ENCODE assay signal across 18 cellular contexts in the genomic region with DNA sequence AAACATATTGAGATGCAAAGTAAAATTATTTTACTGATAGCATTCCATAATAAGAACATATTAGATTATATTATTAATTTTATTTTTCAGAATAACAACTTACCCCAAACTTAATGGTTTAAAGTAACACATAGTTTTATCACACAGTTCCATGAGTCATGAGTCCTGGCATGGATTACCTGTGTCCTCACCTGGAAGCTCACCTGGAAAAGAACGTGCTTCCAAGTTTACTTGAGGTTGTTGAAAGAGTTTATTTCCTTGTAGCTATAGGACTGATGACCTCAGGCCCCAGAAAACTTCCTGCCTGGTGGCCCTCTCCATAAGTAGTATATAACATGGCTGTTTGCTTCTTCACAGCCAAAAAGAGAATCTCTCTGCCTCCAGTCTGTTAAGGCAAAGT.
DNase-seq lines count a peak whose midpoint lies in the region; ATAC-seq, FAIRE-seq and TF ChIP-seq lines count a peak whose summit lies in the region.
"Had no signal": no experiment of that assay in that cellular context is flagged by ENCODE, and none has a peak within 500 bp of the region (broad histone marks: within the 10 kb centered on the region; RNA-seq: fewer than 3 reads in every experiment).

No MANE protein-coding gene starts in this region.

- TF ChIP-seq CTCF in bronchial epithelial cell (IDR thresholded peaks at IDR 0.05; ENCODE audit: insufficient read depth, low read length, severe bottlenecking) (no peak), left lung (IDR thresholded peaks at IDR 0.05) (no peak), glutamatergic neuron (IDR thresholded peaks at IDR 0.05; ENCODE audit: partially characterized antibody, unreplicated experiment) (no peak)

- DNase-seq in HT-29 (ENCODE audit: low spot score) (peak; percentile 83), bronchial epithelial cell (ENCODE audit: low read depth) (peak; percentile 77), left lung (no peak), hepatic stellate cell (ENCODE audit: low spot score) (no peak), NCI-H774 (lab: John Stamatoyannopoulos, UW) (no peak), glutamatergic neuron (no peak)
- DNase-seq: DND-41, GM23248, H9, HFFc6, NCI-H187, T-helper 1 cell had no signal

- intact Hi-C loops in left lung (cut with DNase I): no loop called here

- no peak for FAIRE-seq in bronchial epithelial cell (lab: Jason Lieb, UNC)
- FAIRE-seq: A549, GM12878 had no signal

- ATAC-seq in left lung (peak; percentile 43), GM19023 (IDR thresholded peaks at IDR 0.05; ENCODE audit: unreplicated experiment) (no peak)
- ATAC-seq: A549, GM12878 had no signal

- H3K9me3 Mint-ChIP-seq in glutamatergic neuron (ENCODE audit: unreplicated experiment): no peaks in the 10 kb centered on the region
- H3K9me3 Mint-ChIP-seq: CD14-positive monocyte, H9, HFFc6, IgD-negative memory B cell had no signal

- no peaks in the 10 kb centered on the region for H3K4me1 Mint-ChIP-seq in glutamatergic neuron (ENCODE audit: low read depth, unreplicated experiment)
- H3K4me1 Mint-ChIP-seq: B cell, CD14-positive monocyte, IgD-negative memory B cell had no signal

- no peak overlapping the region for H3K27ac ChIP-seq in left lung
- H3K27ac ChIP-seq: A549, GM23248 had no signal

- H3K27ac Mint-ChIP-seq in glutamatergic neuron (ENCODE audit: unreplicated experiment): no peak overlapping the region
- H3K27ac Mint-ChIP-seq: B cell, CD14-positive monocyte, H9, HFFc6, IgD-negative memory B cell had no signal

- H3K27me3 ChIP-seq in bronchial epithelial cell (ENCODE audit: control insufficient read depth, insufficient read depth, low read length) (no peaks in the 10 kb centered on the region), left lung (no peaks in the 10 kb centered on the region)

- no peaks in the 10 kb centered on the region for H3K4me1 ChIP-seq in left lung
- H3K4me1 ChIP-seq: A549 had no signal

- no peaks in the 10 kb centered on the region for H3K27me3 Mint-ChIP-seq in glutamatergic neuron (ENCODE audit: unreplicated experiment)
- H3K27me3 Mint-ChIP-seq: B cell, IgD-negative memory B cell had no signal

- H3K4me3 ChIP-seq in bronchial epithelial cell (ENCODE audit: low read depth, low read length) (no peak overlapping the region), left lung (no peak overlapping the region)
- H3K4me3 ChIP-seq: A549, GM12878, GM23248 had no signal

- H3K36me3 ChIP-seq in bronchial epithelial cell (ENCODE audit: control insufficient read depth, insufficient read depth, low read length) (no peaks in the 10 kb centered on the region), left lung (no peaks in the 10 kb centered on the region)

- no peaks in the 10 kb centered on the region for H3K36me3 Mint-ChIP-seq in glutamatergic neuron (ENCODE audit: unreplicated experiment)
- H3K36me3 Mint-ChIP-seq: CD14-positive monocyte, IgD-negative memory B cell had no signal

- no peak overlapping the region for H3K4me3 Mint-ChIP-seq in glutamatergic neuron (ENCODE audit: unreplicated experiment)
- H3K4me3 Mint-ChIP-seq: B cell, CD14-positive monocyte, H9, HFFc6, IgD-negative memory B cell had no signal

- H3K9me3 ChIP-seq in left lung: no peaks in the 10 kb centered on the region
- H3K9me3 ChIP-seq: A549 had no signal

Comparison
In these comparisons a context has a peak if more than half of its experiments do, and no peak if none do; other contexts are left out.
1. DNase-seq: peak in HT-29 (single experiment) and bronchial epithelial cell (single experiment); none in left lung (0 of 2), hepatic stellate cell (single experiment), NCI-H774 (single experiment) and glutamatergic neuron (single experiment).